In genomic region chr6:168286779-168287446, GRCh38 we compare ENCODE assay signal across 13 cellular contexts. TPM values are rescaled to one million over a fixed set of nuclear protein-coding genes. Genes with fewer than 3 reads are reported as not detected.
A peak's percentile ranks its signal among the peaks of the same experiment; 100 is the strongest.
DNase-seq lines count a peak whose midpoint lies in the region; TF ChIP-seq lines count a peak whose summit lies in the region.
"Not testable (repeated sequence)": the region's sequence is repeated elsewhere in the genome, so short reads cannot be mapped to it uniquely, and the experiment has no call there.
"Had no signal": no experiment of that assay in that cellular context is flagged by ENCODE, and none has a peak within 500 bp of the region (broad histone marks: within the 10 kb centered on the region; RNA-seq: fewer than 3 reads in every experiment).

No MANE protein-coding gene starts in this region.

- H3K27ac Mint-ChIP-seq in activated CD4-positive, alpha-beta memory T cell treated with anti-CD3 and anti-CD28 coated beads for 36 hours: peak overlapping the region; percentile 69
- H3K27ac Mint-ChIP-seq in activated naive CD8-positive, alpha-beta T cell treated with anti-CD3 and anti-CD28 coated beads for 36 hours: peak overlapping the region; percentile 86

- not testable (repeated sequence) for H3K27me3 ChIP-seq in OCI-LY3 (ENCODE audit: low read depth, low read length)

- H3K36me3 ChIP-seq in OCI-LY3 (replicated peaks; ENCODE audit: low read depth, low read length): not testable (repeated sequence)

- peaks cover 23% of the 10 kb centered on the region for H3K4me1 Mint-ChIP-seq in activated CD4-positive, alpha-beta memory T cell treated with anti-CD3 and anti-CD28 coated beads for 36 hours (ENCODE audit: low read depth)
- peaks cover 19% of the 10 kb centered on the region for H3K4me1 Mint-ChIP-seq in activated naive CD8-positive, alpha-beta T cell treated with anti-CD3 and anti-CD28 coated beads for 36 hours

- H3K79me2 ChIP-seq in OCI-LY3 (ENCODE audit: low read length): not testable (repeated sequence)

- H4K20me1 ChIP-seq in OCI-LY3 (ENCODE audit: insufficient read depth, low read length): not testable (repeated sequence)

- not testable (repeated sequence) for H3K9me3 ChIP-seq in OCI-LY3 (ENCODE audit: insufficient read depth, low read length)

- H3K27ac ChIP-seq in OCI-LY3 (ENCODE audit: low read length) (peak overlapping the region; percentile 78), temporal lobe (ENCODE audit: low read depth, low read length) (peak overlapping the region; percentile 33)

- H3K9ac ChIP-seq in OCI-LY3 (ENCODE audit: low read length): peak overlapping the region; percentile 50; the same call in 1 of the 2 replicates

- DNase-seq in activated CD4-positive, alpha-beta memory T cell treated with anti-CD3 and anti-CD28 coated beads for 36 hours: peak; percentile 74
- DNase-seq in activated T-cell treated with anti-CD3 and anti-CD28 coated beads, Interleukin-2, amount 50 U/mL, for 48 hours: peak; percentile 52 to 58
- peak; percentile 53 for DNase-seq in activated naive CD8-positive, alpha-beta T cell treated with anti-CD3 and anti-CD28 coated beads for 36 hours
- DNase-seq in stimulated activated CD4-positive, alpha-beta T cell treated with anti-CD3 and anti-CD28 coated beads, Interleukin-12 subunit alpha, Interleukin-12 subunit beta, amount 100 ng/mL, for 24 hours (ENCODE audit: low read depth in 2 of 2): peak; percentile 16 to 46
- DNase-seq in stimulated activated CD4-positive, alpha-beta T cell treated with anti-CD3 and anti-CD28 coated beads, Interleukin-2, amount 100 ng/mL, for 24 hours: peak; percentile 43 to 58
- DNase-seq in stimulated activated CD8-positive, alpha-beta memory T cell treated with anti-CD3 and anti-CD28 coated beads, Interleukin-2, amount 100 ng/mL, for 48 hours (ENCODE audit: low read depth in 2 of 2): peak; percentile 12 to 20

- H3K9me3 Mint-ChIP-seq in activated CD4-positive, alpha-beta memory T cell treated with anti-CD3 and anti-CD28 coated beads for 36 hours: not testable (repeated sequence)
- H3K9me3 Mint-ChIP-seq in activated naive CD8-positive, alpha-beta T cell treated with anti-CD3 and anti-CD28 coated beads for 36 hours: peaks cover 12% of the 10 kb centered on the region

- peak overlapping the region; percentile 45 for H3K4me2 ChIP-seq in OCI-LY3 (ENCODE audit: low read length)

- H3K27me3 Mint-ChIP-seq in activated CD4-positive, alpha-beta memory T cell treated with anti-CD3 and anti-CD28 coated beads for 36 hours: peaks cover 25% of the 10 kb centered on the region
- peaks cover 22% of the 10 kb centered on the region for H3K27me3 Mint-ChIP-seq in activated naive CD8-positive, alpha-beta T cell treated with anti-CD3 and anti-CD28 coated beads for 36 hours

- POLR2A ChIA-PET in activated CD4-positive, alpha-beta memory T cell treated with anti-CD3 and anti-CD28 coated beads for 36 hours (lab: Charles Lee): not testable (repeated sequence)

- H3K4me1 ChIP-seq in OCI-LY3 (ENCODE audit: low read length): peaks cover 26% of the 10 kb centered on the region

- not testable (repeated sequence) for H3K36me3 Mint-ChIP-seq in activated CD4-positive, alpha-beta memory T cell treated with anti-CD3 and anti-CD28 coated beads for 36 hours; activated naive CD8-positive, alpha-beta T cell treated with anti-CD3 and anti-CD28 coated beads for 36 hours

- intact Hi-C loops in activated CD4-positive, alpha-beta memory T cell treated with anti-CD3 and anti-CD28 coated beads for 36 hours (cut with micrococcal nuclease): loop anchor here (5.0 kb wide), 1 partner anchor 65 kb away; no protein-coding TSS in a partner anchor

- H3K4me3 Mint-ChIP-seq in activated CD4-positive, alpha-beta memory T cell treated with anti-CD3 and anti-CD28 coated beads for 36 hours; activated naive CD8-positive, alpha-beta T cell treated with anti-CD3 and anti-CD28 coated beads for 36 hours: not testable (repeated sequence)

- CTCF ChIA-PET in activated CD4-positive, alpha-beta memory T cell treated with anti-CD3 and anti-CD28 coated beads for 36 hours (lab: Charles Lee): not testable (repeated sequence)

- not testable (repeated sequence) for H2AFZ ChIP-seq in OCI-LY3 (ENCODE audit: low read depth, low read length)

- peak overlapping the region; percentile 37; the same call in 1 of the 2 replicates for H3K4me3 ChIP-seq in OCI-LY3 (ENCODE audit: low read length)

- TF ChIP-seq CTCF in OCI-LY3 (IDR thresholded peaks at IDR 0.05; ENCODE audit: low read depth, low read length): not testable (repeated sequence)

RNA-seq across cellular contexts. Expression of gene DACT2, which starts 32.7 kb away (rescaled TPM):
- not detected for total RNA-seq in activated CD4-positive, alpha-beta memory T cell treated with anti-CD3 and anti-CD28 coated beads for 36 hours
- not detected for total RNA-seq in activated naive CD8-positive, alpha-beta T cell treated with anti-CD3 and anti-CD28 coated beads for 36 hours
- 1.7 TPM for total RNA-seq in temporal lobe
- total RNA-seq: A172, B cell, IMR-90, M059J, OCI-LY7 had no signal

Comparison
In these comparisons a context has a peak if more than half of its experiments do, and no peak if none do; other contexts are left out.
1. Peak in every context shown above with its lines: DNase-seq, H3K4me3 ChIP-seq and H3K27ac ChIP-seq.
2. DNase-seq: peak in every context shown above with its lines; median percentile 74 in activated CD4-positive, alpha-beta memory T cell treated with anti-CD3 and anti-CD28 coated beads for 36 hours; 55 in activated T-cell treated with anti-CD3 and anti-CD28 coated beads, Interleukin-2, amount 50 U/mL, for 48 hours; 53 in activated naive CD8-positive, alpha-beta T cell treated with anti-CD3 and anti-CD28 coated beads for 36 hours; 50 in stimulated activated CD4-positive, alpha-beta T cell treated with anti-CD3 and anti-CD28 coated beads, Interleukin-2, amount 100 ng/mL, for 24 hours; 31 in stimulated activated CD4-positive, alpha-beta T cell treated with anti-CD3 and anti-CD28 coated beads, Interleukin-12 subunit alpha, Interleukin-12 subunit beta, amount 100 ng/mL, for 24 hours; 16 in stimulated activated CD8-positive, alpha-beta memory T cell treated with anti-CD3 and anti-CD28 coated beads, Interleukin-2, amount 100 ng/mL, for 48 hours.